ENCODE assay signal across 26 cellular contexts in genomic region chr2:45391866-45392265, GRCh38.
DNase-seq lines count a peak whose midpoint lies in the region; ATAC-seq, FAIRE-seq and TF ChIP-seq lines count a peak whose summit lies in the region.
"Had no signal": no experiment of that assay in that cellular context is flagged by ENCODE, and none has a peak within 500 bp of the region (broad histone marks: within the 10 kb centered on the region; RNA-seq: fewer than 3 reads in every experiment).

No MANE protein-coding gene starts in this region.

- peaks cover 25% of the 10 kb centered on the region for H3K36me3 Mint-ChIP-seq in MCF 10A (ENCODE audit: insufficient read depth, unreplicated experiment)

- no peaks in the 10 kb centered on the region for H4K20me1 ChIP-seq in mammary epithelial cell (ENCODE audit: insufficient read depth, low read length)
- H4K20me1 ChIP-seq: BLaER1 had no signal

- BruUV-seq in MCF 10A (replicated peaks; lab: Mats Ljungman, UMichigan) (no TSS peak), mammary epithelial cell (replicated peaks; lab: Mats Ljungman, UMichigan) (no TSS peak)

- intact Hi-C loops in MCF 10A (cut with micrococcal nuclease) = no loop called here
- intact Hi-C loops in mammary epithelial cell (cut with micrococcal nuclease) = no loop called here
- intact Hi-C loops in kidney (cut with DNase I) = no loop called here
- intact Hi-C loops in left lung (cut with DNase I) = no loop called here

- H2AFZ ChIP-seq in mammary epithelial cell (ENCODE audit: low read depth, low read length) = no peak overlapping the region

- POLR2A ChIA-PET in MCF 10A (lab: Yijun Ruan, JAX) = interaction anchor here (0.6 to 0.8 kb wide), 2 partner anchors 9 to 122 kb away, joined by 3 read pairs; no protein-coding TSS in a partner anchor

- no peak for DNase-seq in MCF 10A (ENCODE audit: unreplicated experiment)
- no peak for DNase-seq in mammary epithelial cell
- DNase-seq in SJSA1 (ENCODE audit: low read depth in 1 of 2, low spot score in 2 of 2) = peak in 1 of 2 experiments; percentile 55
- DNase-seq in hepatic stellate cell (ENCODE audit: low spot score) = peak; percentile 6
- DNase-seq in NCI-H2171 (lab: John Stamatoyannopoulos, UW) = no peak
- no peak for DNase-seq in kidney
- no peak for DNase-seq in left lung
- no peak for DNase-seq in NCI-H345 (lab: John Stamatoyannopoulos, UW)
- DNase-seq: 8988T; activated CD4-positive, alpha-beta T cell treated with anti-CD3 and anti-CD28 coated beads for 4 hours; activated naive CD4-positive, alpha-beta T cell treated with anti-CD3 and anti-CD28 coated beads, Interleukin-2, amount 10 ng/mL, durations not matched to agents 7 days and 5 days; aorta; Caco-2; cerebellar nuclear complex; DND-41; gastrocnemius medialis; H7; NCI-H1048; NCI-H187 treated with DMSO at 0.1 percent for 48 hours; occipital lobe; PC-3; Right ventricle myocardium superior; stimulated activated CD4-positive, alpha-beta T cell treated with anti-CD3 and anti-CD28 coated beads, Interleukin-4, amount 100 ng/mL, for 4 hours; tibial artery had no signal

- H3K9me3 Mint-ChIP-seq in MCF 10A (ENCODE audit: unreplicated experiment) = no peaks in the 10 kb centered on the region
- H3K9me3 Mint-ChIP-seq: activated naive CD4-positive, alpha-beta T cell treated with anti-CD3 and anti-CD28 coated beads, Interleukin-2, amount 10 ng/mL, durations not matched to agents 7 days and 5 days; stimulated activated naive CD8-positive, alpha-beta T cell treated with anti-CD3 and anti-CD28 coated beads, Interleukin-15, Interleukin-2, amounts not matched to agents 100 ng/mL and 50 ng/mL, for 24 hours had no signal

- H3K79me2 ChIP-seq in mammary epithelial cell (ENCODE audit: insufficient read depth, low read length) = no peaks in the 10 kb centered on the region

- H3K4me1 Mint-ChIP-seq in MCF 10A (ENCODE audit: insufficient read depth, unreplicated experiment) = peaks cover 9% of the 10 kb centered on the region
- H3K4me1 Mint-ChIP-seq: activated naive CD4-positive, alpha-beta T cell treated with anti-CD3 and anti-CD28 coated beads, Interleukin-2, amount 10 ng/mL, durations not matched to agents 7 days and 5 days had no signal

- TF ChIP-seq CTCF in MCF 10A (IDR thresholded peaks at IDR 0.05; ENCODE audit: unreplicated experiment) (no peak), mammary epithelial cell (conservative IDR thresholded peaks at IDR 0.05 in 1 of 2, IDR thresholded peaks at IDR 0.05 in 1 of 2; ENCODE audit: extremely low read depth in 1 of 2, insufficient read depth in 1 of 2, low read depth in 1 of 2, low read length in 2 of 2) (no peak), kidney (IDR thresholded peaks at IDR 0.05; ENCODE audit: borderline replicate concordance, extremely low read depth, insufficient read depth) (no peak), left lung (IDR thresholded peaks at IDR 0.05) (no peak)

- H3K4me3 Mint-ChIP-seq in MCF 10A (ENCODE audit: unreplicated experiment) = no peak overlapping the region
- H3K4me3 Mint-ChIP-seq: activated naive CD4-positive, alpha-beta T cell treated with anti-CD3 and anti-CD28 coated beads, Interleukin-2, amount 10 ng/mL, durations not matched to agents 7 days and 5 days; stimulated activated naive CD8-positive, alpha-beta T cell treated with anti-CD3 and anti-CD28 coated beads, Interleukin-15, Interleukin-2, amounts not matched to agents 100 ng/mL and 50 ng/mL, for 24 hours had no signal

- H3K36me3 ChIP-seq in mammary epithelial cell (ENCODE audit: insufficient read depth, low read length) (no peaks in the 10 kb centered on the region), SJSA1 (peaks cover 11% of the 10 kb centered on the region), kidney (ENCODE audit: control insufficient read depth in 1 of 2, insufficient read depth in 2 of 2, low read length in 2 of 2) (peaks cover 0 to 5% of the 10 kb centered on the region in 2 donors), left lung (peaks cover 0 to 20% of the 10 kb centered on the region in 2 donors)
- H3K36me3 ChIP-seq: gastrocnemius medialis had no signal

- no peak overlapping the region for H3K4me3 ChIP-seq in mammary epithelial cell (replicated peaks in 1 of 3; ENCODE audit: insufficient read depth in 1 of 3, low read depth in 2 of 3, low read length in 3 of 3)
- no peak overlapping the region for H3K4me3 ChIP-seq in SJSA1
- H3K4me3 ChIP-seq in kidney (ENCODE audit: low read length in 2 of 2) = no peak overlapping the region
- H3K4me3 ChIP-seq in left lung = no peak overlapping the region
- H3K4me3 ChIP-seq: BLaER1, gastrocnemius medialis, tibial artery had no signal

- no peak overlapping the region for H3K9ac ChIP-seq in mammary epithelial cell (ENCODE audit: insufficient read depth, low read length)
- no peak overlapping the region for H3K9ac ChIP-seq in kidney (ENCODE audit: low read length in 2 of 2)
- H3K9ac ChIP-seq: BLaER1 had no signal

- no peaks in the 10 kb centered on the region for H3K4me1 ChIP-seq in mammary epithelial cell (ENCODE audit: insufficient read depth, low read length)
- H3K4me1 ChIP-seq in SJSA1 (replicated peaks) = peaks cover 34% of the 10 kb centered on the region
- H3K4me1 ChIP-seq in kidney (ENCODE audit: control insufficient read depth in 1 of 2, insufficient read depth in 1 of 2, low read depth in 1 of 2, low read length in 2 of 2) = no peaks in the 10 kb centered on the region
- no peaks in the 10 kb centered on the region for H3K4me1 ChIP-seq in left lung
- H3K4me1 ChIP-seq: BLaER1, Caco-2, gastrocnemius medialis, tibial artery had no signal

- CTCF ChIA-PET in MCF 10A (lab: Yijun Ruan, JAX) (no interaction called here), mammary epithelial cell (lab: Charles Lee; ENCODE audit: low non-redundant PET) (no interaction called here)

- in situ Hi-C loops in mammary epithelial cell (cut with MboI; ENCODE audit: low sequenced_read_pairs in 2 of 2) = no loop called here

- H3K27me3 Mint-ChIP-seq in MCF 10A (ENCODE audit: insufficient read depth, unreplicated experiment) = no peaks in the 10 kb centered on the region
- H3K27me3 Mint-ChIP-seq: activated naive CD4-positive, alpha-beta T cell treated with anti-CD3 and anti-CD28 coated beads, Interleukin-2, amount 10 ng/mL, durations not matched to agents 7 days and 5 days; stimulated activated naive CD8-positive, alpha-beta T cell treated with anti-CD3 and anti-CD28 coated beads, Interleukin-15, Interleukin-2, amounts not matched to agents 100 ng/mL and 50 ng/mL, for 24 hours had no signal

- H3K27ac ChIP-seq in mammary epithelial cell (ENCODE audit: insufficient read depth, low read depth, low read length) (no peak overlapping the region), SJSA1 (peak overlapping the region; percentile 30), kidney (ENCODE audit: low read depth in 2 of 2, low read length in 2 of 2) (no peak overlapping the region), left lung (no peak overlapping the region)
- H3K27ac ChIP-seq: BLaER1, gastrocnemius medialis, tibial artery had no signal

- no peak overlapping the region for H3K4me2 ChIP-seq in mammary epithelial cell (ENCODE audit: insufficient read depth, low read depth, low read length)
- H3K4me2 ChIP-seq: BLaER1 had no signal

- no peak for FAIRE-seq in kidney (lab: Jason Lieb, UNC)

- H3K27ac Mint-ChIP-seq in MCF 10A (ENCODE audit: low read depth, unreplicated experiment) = peak overlapping the region; percentile 71
- H3K27ac Mint-ChIP-seq: activated naive CD4-positive, alpha-beta T cell treated with anti-CD3 and anti-CD28 coated beads, Interleukin-2, amount 10 ng/mL, durations not matched to agents 7 days and 5 days; stimulated activated naive CD8-positive, alpha-beta T cell treated with anti-CD3 and anti-CD28 coated beads, Interleukin-15, Interleukin-2, amounts not matched to agents 100 ng/mL and 50 ng/mL, for 24 hours had no signal

- ATAC-seq in left lung = no peak
- ATAC-seq: gastrocnemius medialis, PC-3 had no signal

- H3K9me3 ChIP-seq in mammary epithelial cell (replicated peaks; ENCODE audit: insufficient read depth, low read length) (no peaks in the 10 kb centered on the region), SJSA1 (replicated peaks) (no peaks in the 10 kb centered on the region), kidney (ENCODE audit: control insufficient read depth in 1 of 2, low read length in 2 of 2) (no peaks in the 10 kb centered on the region), left lung (no peaks in the 10 kb centered on the region)
- H3K9me3 ChIP-seq: BLaER1, Caco-2, gastrocnemius medialis, tibial artery had no signal

- H3K27me3 ChIP-seq in mammary epithelial cell (ENCODE audit: insufficient read depth, low read length) (no peaks in the 10 kb centered on the region), SJSA1 (replicated peaks) (no peaks in the 10 kb centered on the region), left lung (no peaks in the 10 kb centered on the region)
- H3K27me3 ChIP-seq: BLaER1, gastrocnemius medialis, tibial artery had no signal

- dilution Hi-C loops in mammary epithelial cell (cut with HindIII; ENCODE audit: low sequenced_read_pairs) = no loop called here
